Comparison of ENCODE assay signal across 16 cellular contexts in genomic region chr2:178865537-178865936, GRCh38. TPM values are rescaled to one million over a fixed set of nuclear protein-coding genes. Genes with fewer than 3 reads are reported as not detected.
DNase-seq lines count a peak whose midpoint lies in the region; ATAC-seq and TF ChIP-seq lines count a peak whose summit lies in the region.
"Had no signal": no experiment of that assay in that cellular context is flagged by ENCODE, and none has a peak within 500 bp of the region (broad histone marks: within the 10 kb centered on the region; RNA-seq: fewer than 3 reads in every experiment).

No MANE protein-coding gene starts in this region.

- H3K79me2 ChIP-seq in fibroblast of lung (ENCODE audit: control insufficient read depth, insufficient read depth, low read length), result no peaks in the 10 kb centered on the region

- H3K4me1 ChIP-seq in fibroblast of lung (ENCODE audit: control insufficient read depth, extremely low read depth, insufficient read depth, low read length), result peaks cover 15% of the 10 kb centered on the region
- H3K4me1 ChIP-seq in gastrocnemius medialis, result peaks cover 61 to 79% of the 10 kb centered on the region in 2 donors
- H3K4me1 ChIP-seq: BLaER1 had no signal

- H3K4me2 ChIP-seq in fibroblast of lung (ENCODE audit: extremely low read depth, insufficient read depth, low read length), result peak overlapping the region; percentile 13
- H3K4me2 ChIP-seq: BLaER1 had no signal

- H3K27ac ChIP-seq in fibroblast of lung (ENCODE audit: insufficient read depth, low read length) (no peak overlapping the region), gastrocnemius medialis (peak overlapping the region; percentile 96 to 99 (median 98))
- H3K27ac ChIP-seq: BLaER1, neutrophil, skin epidermis, thyroid gland had no signal

- TF ChIP-seq CTCF in fibroblast of lung (conservative IDR thresholded peaks at IDR 0.05 in 1 of 2, IDR thresholded peaks at IDR 0.05 in 1 of 2; ENCODE audit: low read depth in 1 of 2, low read length in 2 of 2) (no peak), gastrocnemius medialis (IDR thresholded peaks at IDR 0.05 in 4 of 5, conservative IDR thresholded peaks at IDR 0.05 in 1 of 5) (no peak)

- H3K36me3 ChIP-seq in fibroblast of lung (ENCODE audit: control insufficient read depth, insufficient read depth, low read length) (no peaks in the 10 kb centered on the region), gastrocnemius medialis (no peaks in the 10 kb centered on the region)
- H3K36me3 ChIP-seq: BLaER1, neutrophil, thyroid gland had no signal

- no peak overlapping the region for H2AFZ ChIP-seq in fibroblast of lung (ENCODE audit: low read length)

- no peak overlapping the region for H3K9ac ChIP-seq in fibroblast of lung (ENCODE audit: insufficient read depth, low read length)
- H3K9ac ChIP-seq: BLaER1 had no signal

- H3K27me3 ChIP-seq in fibroblast of lung (ENCODE audit: control insufficient read depth, insufficient read depth, low read length), result no peaks in the 10 kb centered on the region
- H3K27me3 ChIP-seq in gastrocnemius medialis, result no peaks in the 10 kb centered on the region
- H3K27me3 ChIP-seq: BLaER1, neutrophil, thyroid gland had no signal

- ATAC-seq in gastrocnemius medialis, result peak in 1 of 2 donors; percentile 6
- ATAC-seq: activated CD8-positive, alpha-beta T cell treated with anti-CD3 and anti-CD28 coated beads for 36 hours; effector memory CD8-positive, alpha-beta T cell had no signal

- intact Hi-C loops in gastrocnemius medialis (cut with DNase I; ENCODE audit: low total_unique reads), result no loop called here

- DNase-seq in DMS53 (lab: John Stamatoyannopoulos, UW) (peak; percentile 57), DMS53 treated with DMSO at 0.1 percent for 48 hours (lab: John Stamatoyannopoulos, UW; ENCODE audit: unreplicated experiment) (no peak), NCI-H2227 (lab: John Stamatoyannopoulos, UW; ENCODE audit: unreplicated experiment) (peak; percentile 95), fibroblast of lung (ENCODE audit: low read depth in 2 of 2) (peak in 1 of 2 donors; percentile 68), gastrocnemius medialis (peak in 1 of 2 donors; percentile 47), NCI-H1436 (lab: John Stamatoyannopoulos, UW) (no peak), HPDE6-E6E7 (ENCODE audit: extremely low spot score) (no peak)
- no peak for DNase-seq in activated CD4-positive, alpha-beta T cell treated with anti-CD3 and anti-CD28 coated beads, Interleukin-2, amount 50 U/mL, for 48 hours
- DNase-seq: 8988T; activated CD8-positive, alpha-beta T cell treated with anti-CD3 and anti-CD28 coated beads for 36 hours; effector memory CD8-positive, alpha-beta T cell; kidney glomerular epithelial cell; thyroid gland had no signal

- H3K4me3 ChIP-seq in fibroblast of lung (replicated peaks in 1 of 4; ENCODE audit: control extremely low read depth in 1 of 4, insufficient read depth in 1 of 4, low read depth in 3 of 4, low read length in 4 of 4), result no peak overlapping the region
- peak overlapping the region in 3 of 4 donors; percentile 3 to 22 (median 22) for H3K4me3 ChIP-seq in gastrocnemius medialis
- H3K4me3 ChIP-seq: BLaER1, skin epidermis, thyroid gland had no signal

- no peaks in the 10 kb centered on the region for H3K9me3 ChIP-seq in fibroblast of lung (ENCODE audit: control insufficient read depth, insufficient read depth, low read depth, low read length)
- no peaks in the 10 kb centered on the region for H3K9me3 ChIP-seq in gastrocnemius medialis
- H3K9me3 ChIP-seq: BLaER1, neutrophil, thyroid gland had no signal

- H4K20me1 ChIP-seq in fibroblast of lung (ENCODE audit: control insufficient read depth, extremely low read depth, insufficient read depth, low read length), result no peaks in the 10 kb centered on the region
- H4K20me1 ChIP-seq: BLaER1 had no signal

- in situ Hi-C loops in gastrocnemius medialis (cut with MboI; ENCODE audit: low sequenced_read_pairs in 4 of 4), result no loop called here

- no peak for TF ChIP-seq POLR2A in gastrocnemius medialis (IDR thresholded peaks at IDR 0.05)

RNA-seq across cellular contexts. Expression of gene TTN, which starts 58.3 kb away (rescaled TPM):
- total RNA-seq in fibroblast of lung (0.33 and 0.51 TPM in 2 replicates), gastrocnemius medialis (1,000 to 10,000 TPM; 4,552 to 9,701 (median 7,268) TPM)
- polyA plus RNA-seq in fibroblast of lung, result 0.14 and 0.20 TPM in 2 replicates
- polyA plus RNA-seq in fibroblast of lung (2012), result 0.06 and 0.16 TPM in 2 replicates
- polyA minus RNA-seq in fibroblast of lung (ENCODE audit: low replicate concordance), result under 0.01 and 0.04 TPM in 2 replicates

Comparison
In these comparisons a context has a peak if more than half of its experiments do, and no peak if none do; other contexts are left out.
1. DNase-seq: peak in DMS53 (single experiment) and NCI-H2227 (single experiment); none in DMS53 treated with DMSO at 0.1 percent for 48 hours (single experiment), activated CD4-positive, alpha-beta T cell treated with anti-CD3 and anti-CD28 coated beads, Interleukin-2, amount 50 U/mL, for 48 hours (0 of 2), NCI-H1436 (single experiment) and HPDE6-E6E7 (single experiment).
2. H3K4me3 ChIP-seq: peak in gastrocnemius medialis (3 of 4); none in fibroblast of lung (0 of 4).
3. RNA of gene TTN, which starts 58.3 kb away (total RNA-seq): 4,552 to 9,701 TPM in gastrocnemius medialis; 0.33 to 0.51 TPM in fibroblast of lung; every median in the first group is over 1,000 times any median in the second.